Comparison of ENCODE assay signal across 16 cellular contexts in the genomic region with DNA sequence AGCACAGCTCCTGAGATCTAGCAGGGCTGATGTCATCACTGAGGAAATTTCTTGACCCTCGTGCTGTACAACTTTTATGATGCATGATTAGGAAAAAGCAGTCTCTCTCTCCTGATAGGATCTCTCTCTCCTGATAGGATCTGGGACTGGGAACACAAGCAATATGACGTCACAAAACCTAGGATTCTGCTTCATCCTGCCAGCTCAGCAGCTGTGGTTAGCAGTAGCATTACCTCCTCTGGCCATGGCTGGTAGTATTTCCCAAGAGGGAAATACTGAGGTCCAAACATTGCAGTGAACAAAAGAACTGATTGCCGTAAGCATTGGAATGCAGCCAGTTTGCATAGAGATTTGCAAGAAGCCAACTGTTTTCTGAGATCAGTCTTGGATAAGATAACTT.
DNase-seq lines count a peak whose midpoint lies in the region; ATAC-seq and TF ChIP-seq lines count a peak whose summit lies in the region.
"Had no signal": no experiment of that assay in that cellular context is flagged by ENCODE, and none has a peak within 500 bp of the region (broad histone marks: within the 10 kb centered on the region; RNA-seq: fewer than 3 reads in every experiment).

No MANE protein-coding gene starts in this region.

- H3K4me3 Mint-ChIP-seq in MCF 10A (ENCODE audit: unreplicated experiment) (no peak overlapping the region), WTC11 (no peak overlapping the region)
- no peak overlapping the region for H3K4me3 Mint-ChIP-seq in activated T-helper 1 cell treated with anti-CD3 and anti-CD28 coated beads, Interleukin-12 subunit alpha, Interleukin-12 subunit beta, Interleukin-2, Interleukin-4 antibody, amounts not matched to agents 30 ng/mL and 10 ng/mL and 1 ng/mL, durations not matched to agents 14 hours and 24 hours and 36 hours
- H3K4me3 Mint-ChIP-seq: activated naive CD8-positive, alpha-beta T cell; HFFc6; nephron progenitor cell; stimulated activated naive CD8-positive, alpha-beta T cell treated with anti-CD3 and anti-CD28 coated beads, Interleukin-15, Interleukin-2, amounts not matched to agents 100 ng/mL and 50 ng/mL, for 24 hours had no signal

- POLR2A ChIA-PET in MCF 10A (lab: Yijun Ruan, JAX), result interaction anchor here (0.5 to 0.7 kb wide), 2 partner anchors 31 to 1224 kb away, joined by 3 read pairs; no protein-coding TSS in a partner anchor
- POLR2A ChIA-PET in WTC11 (lab: Charles Lee), result no interaction called here

- WGBS in mammary epithelial cell (ENCODE audit: low coverage, missing lambda C conversion rate), result 0% methylated on average over 3 of the region's 3 CpGs

- H3K4me2 ChIP-seq in mammary epithelial cell (ENCODE audit: insufficient read depth, low read depth, low read length), result no peak overlapping the region

- intact Hi-C loops in MCF 10A (cut with micrococcal nuclease), result no loop called here
- intact Hi-C loops in mammary epithelial cell (cut with micrococcal nuclease), result no loop called here
- intact Hi-C loops in activated T-helper 1 cell treated with anti-CD3 and anti-CD28 coated beads, Interleukin-12 subunit alpha, Interleukin-12 subunit beta, Interleukin-2, Interleukin-4 antibody, amounts not matched to agents 30 ng/mL and 10 ng/mL and 1 ng/mL, durations not matched to agents 14 hours and 24 hours and 36 hours (cut with micrococcal nuclease), result no loop called here

- no peaks in the 10 kb centered on the region for H3K27me3 ChIP-seq in mammary epithelial cell (ENCODE audit: insufficient read depth, low read length)

- no peaks in the 10 kb centered on the region for H3K79me2 ChIP-seq in mammary epithelial cell (ENCODE audit: insufficient read depth, low read length)

- no peak overlapping the region for H3K27ac ChIP-seq in mammary epithelial cell (ENCODE audit: insufficient read depth, low read depth, low read length)

- in situ Hi-C loops in mammary epithelial cell (cut with MboI; ENCODE audit: low sequenced_read_pairs in 2 of 2), result no loop called here

- H3K4me1 ChIP-seq in mammary epithelial cell (ENCODE audit: insufficient read depth, low read length), result no peaks in the 10 kb centered on the region

- DNase-seq in MCF 10A (ENCODE audit: unreplicated experiment), result peak; percentile 77
- no peak for DNase-seq in mammary epithelial cell
- no peak for DNase-seq in WTC11 (ENCODE audit: low spot score)
- peak; percentile 17 for DNase-seq in iPS DF 19.7 (ENCODE audit: low read depth, low spot score)
- no peak for DNase-seq in activated T-helper 1 cell treated with anti-CD3 and anti-CD28 coated beads, Interleukin-12 subunit alpha, Interleukin-12 subunit beta, Interleukin-2, Interleukin-4 antibody, amounts not matched to agents 30 ng/mL and 10 ng/mL and 1 ng/mL, durations not matched to agents 14 hours and 24 hours and 36 hours (ENCODE audit: low spot score)
- no peak for DNase-seq in NCI-H226
- no peak for DNase-seq in GDM1 (lab: John Stamatoyannopoulos, UW)
- DNase-seq: activated CD4-positive, alpha-beta T cell treated with anti-CD3 and anti-CD28 coated beads for 48 hours; HFFc6; NCI-H1048; nephron progenitor cell; T-helper 1 cell had no signal

- no peaks in the 10 kb centered on the region for H4K20me1 ChIP-seq in mammary epithelial cell (ENCODE audit: insufficient read depth, low read length)

- H3K9me3 ChIP-seq in mammary epithelial cell (replicated peaks; ENCODE audit: insufficient read depth, low read length), result peaks cover under 1% of the 10 kb centered on the region

- no peak overlapping the region for H3K27ac Mint-ChIP-seq in MCF 10A (ENCODE audit: low read depth, unreplicated experiment)
- H3K27ac Mint-ChIP-seq in WTC11, result no peak overlapping the region
- H3K27ac Mint-ChIP-seq in activated T-helper 1 cell treated with anti-CD3 and anti-CD28 coated beads, Interleukin-12 subunit alpha, Interleukin-12 subunit beta, Interleukin-2, Interleukin-4 antibody, amounts not matched to agents 30 ng/mL and 10 ng/mL and 1 ng/mL, durations not matched to agents 14 hours and 24 hours and 36 hours, result no peak overlapping the region
- H3K27ac Mint-ChIP-seq: activated naive CD8-positive, alpha-beta T cell; HFFc6; nephron progenitor cell; stimulated activated naive CD8-positive, alpha-beta T cell treated with anti-CD3 and anti-CD28 coated beads, Interleukin-15, Interleukin-2, amounts not matched to agents 100 ng/mL and 50 ng/mL, for 24 hours had no signal

- H3K27me3 Mint-ChIP-seq in MCF 10A (ENCODE audit: insufficient read depth, unreplicated experiment), result peaks cover 54% of the 10 kb centered on the region
- H3K27me3 Mint-ChIP-seq in WTC11 (ENCODE audit: low read depth), result no peaks in the 10 kb centered on the region
- H3K27me3 Mint-ChIP-seq in activated T-helper 1 cell treated with anti-CD3 and anti-CD28 coated beads, Interleukin-12 subunit alpha, Interleukin-12 subunit beta, Interleukin-2, Interleukin-4 antibody, amounts not matched to agents 30 ng/mL and 10 ng/mL and 1 ng/mL, durations not matched to agents 14 hours and 24 hours and 36 hours (ENCODE audit: insufficient read depth), result no peaks in the 10 kb centered on the region

- H3K4me3 ChIP-seq in mammary epithelial cell (replicated peaks in 1 of 3; ENCODE audit: insufficient read depth in 1 of 3, low read depth in 2 of 3, low read length in 3 of 3), result no peak overlapping the region
- H3K4me3 ChIP-seq: lung had no signal

- H3K4me1 Mint-ChIP-seq in MCF 10A (ENCODE audit: insufficient read depth, unreplicated experiment) (peaks cover 10% of the 10 kb centered on the region), WTC11 (peaks cover 8% of the 10 kb centered on the region)
- no peaks in the 10 kb centered on the region for H3K4me1 Mint-ChIP-seq in activated T-helper 1 cell treated with anti-CD3 and anti-CD28 coated beads, Interleukin-12 subunit alpha, Interleukin-12 subunit beta, Interleukin-2, Interleukin-4 antibody, amounts not matched to agents 30 ng/mL and 10 ng/mL and 1 ng/mL, durations not matched to agents 14 hours and 24 hours and 36 hours (ENCODE audit: low read depth)
- H3K4me1 Mint-ChIP-seq: nephron progenitor cell had no signal

- no peaks in the 10 kb centered on the region for H3K36me3 ChIP-seq in mammary epithelial cell (ENCODE audit: insufficient read depth, low read length)

- ATAC-seq in WTC11, result peak; percentile 91
- ATAC-seq in HG03196 (IDR thresholded peaks at IDR 0.05; ENCODE audit: unreplicated experiment), result no peak

- CTCF ChIA-PET in MCF 10A (lab: Yijun Ruan, JAX), result no interaction called here
- CTCF ChIA-PET in mammary epithelial cell (lab: Charles Lee; ENCODE audit: low non-redundant PET), result no interaction called here
- CTCF ChIA-PET in WTC11 (lab: Charles Lee), result no interaction called here

- H3K36me3 Mint-ChIP-seq in MCF 10A (ENCODE audit: insufficient read depth, unreplicated experiment), result no peaks in the 10 kb centered on the region
- no peaks in the 10 kb centered on the region; the same call in 1 of the 2 replicates for H3K36me3 Mint-ChIP-seq in WTC11
- H3K36me3 Mint-ChIP-seq in activated T-helper 1 cell treated with anti-CD3 and anti-CD28 coated beads, Interleukin-12 subunit alpha, Interleukin-12 subunit beta, Interleukin-2, Interleukin-4 antibody, amounts not matched to agents 30 ng/mL and 10 ng/mL and 1 ng/mL, durations not matched to agents 14 hours and 24 hours and 36 hours (ENCODE audit: low read depth), result no peaks in the 10 kb centered on the region
- H3K36me3 Mint-ChIP-seq: activated naive CD8-positive, alpha-beta T cell had no signal

- TF ChIP-seq CTCF in MCF 10A (IDR thresholded peaks at IDR 0.05; ENCODE audit: unreplicated experiment) (no peak), mammary epithelial cell (conservative IDR thresholded peaks at IDR 0.05 in 1 of 2, IDR thresholded peaks at IDR 0.05 in 1 of 2; ENCODE audit: extremely low read depth in 1 of 2, insufficient read depth in 1 of 2, low read depth in 1 of 2, low read length in 2 of 2) (no peak), WTC11 (IDR thresholded peaks at IDR 0.05) (no peak)

- dilution Hi-C loops in mammary epithelial cell (cut with HindIII; ENCODE audit: low sequenced_read_pairs), result no loop called here

- no peaks in the 10 kb centered on the region for H3K9me3 Mint-ChIP-seq in MCF 10A (ENCODE audit: unreplicated experiment)
- H3K9me3 Mint-ChIP-seq in WTC11, result peaks cover 12% of the 10 kb centered on the region
- H3K9me3 Mint-ChIP-seq in activated T-helper 1 cell treated with anti-CD3 and anti-CD28 coated beads, Interleukin-12 subunit alpha, Interleukin-12 subunit beta, Interleukin-2, Interleukin-4 antibody, amounts not matched to agents 30 ng/mL and 10 ng/mL and 1 ng/mL, durations not matched to agents 14 hours and 24 hours and 36 hours, result peaks cover 12% of the 10 kb centered on the region

- BruUV-seq in MCF 10A (replicated peaks; lab: Mats Ljungman, UMichigan) (no TSS peak), mammary epithelial cell (replicated peaks; lab: Mats Ljungman, UMichigan) (no TSS peak)

- no peak overlapping the region for H3K9ac ChIP-seq in mammary epithelial cell (ENCODE audit: insufficient read depth, low read length)

- H2AFZ ChIP-seq in mammary epithelial cell (ENCODE audit: low read depth, low read length), result no peak overlapping the region

TF ChIP-seq in WTC11, 78 proteins besides CTCF, POLR2A, EP300 and RAD21:
- no peak for TF ChIP-seq SOX15 (CRISPR knock-in tag; IDR thresholded peaks at IDR 0.05)
- TF ChIP-seq, protein P1, sequence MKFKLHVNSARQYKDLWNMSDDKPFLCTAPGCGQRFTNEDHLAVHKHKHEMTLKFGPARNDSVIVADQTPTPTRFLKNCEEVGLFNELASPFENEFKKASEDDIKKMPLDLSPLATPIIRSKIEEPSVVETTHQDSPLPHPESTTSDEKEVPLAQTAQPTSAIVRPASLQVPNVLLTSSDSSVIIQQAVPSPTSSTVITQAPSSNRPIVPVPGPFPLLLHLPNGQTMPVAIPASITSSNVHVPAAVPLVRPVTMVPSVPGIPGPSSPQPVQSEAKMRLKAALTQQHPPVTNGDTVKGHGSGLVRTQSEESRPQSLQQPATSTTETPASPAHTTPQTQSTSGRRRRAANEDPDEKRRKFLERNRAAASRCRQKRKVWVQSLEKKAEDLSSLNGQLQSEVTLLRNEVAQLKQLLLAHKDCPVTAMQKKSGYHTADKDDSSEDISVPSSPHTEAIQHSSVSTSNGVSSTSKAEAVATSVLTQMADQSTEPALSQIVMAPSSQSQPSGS (CRISPR knock-in tag; IDR thresholded peaks at IDR 0.05; ENCODE audit: borderline replicate concordance, low read depth), result no peak
- no peak for TF ChIP-seq FOXP1 (CRISPR knock-in tag; IDR thresholded peaks at IDR 0.05; ENCODE audit: borderline replicate concordance)
- no peak for TF ChIP-seq ZNF121 (CRISPR knock-in tag; IDR thresholded peaks at IDR 0.05)
- no peak for TF ChIP-seq KAT7 (CRISPR knock-in tag; IDR thresholded peaks at IDR 0.05; ENCODE audit: borderline replicate concordance)

Comparison
In these comparisons a context has a peak if more than half of its experiments do, and no peak if none do; other contexts are left out.
1. DNase-seq: peak in MCF 10A (single experiment) and iPS DF 19.7 (single experiment); none in mammary epithelial cell (single experiment), WTC11 (single experiment), activated T-helper 1 cell treated with anti-CD3 and anti-CD28 coated beads, Interleukin-12 subunit alpha, Interleukin-12 subunit beta, Interleukin-2, Interleukin-4 antibody, amounts not matched to agents 30 ng/mL and 10 ng/mL and 1 ng/mL, durations not matched to agents 14 hours and 24 hours and 36 hours (single experiment), NCI-H226 (single experiment) and GDM1 (single experiment).